ENCODE assay signal across 16 cellular contexts in genomic region chr6:14966111-14966901, GRCh38.
DNase-seq lines count a peak whose midpoint lies in the region; ATAC-seq and TF ChIP-seq lines count a peak whose summit lies in the region.
"Had no signal": no experiment of that assay in that cellular context is flagged by ENCODE, and none has a peak within 500 bp of the region (broad histone marks: within the 10 kb centered on the region; RNA-seq: fewer than 3 reads in every experiment).

No MANE protein-coding gene starts in this region.

- no peak for ATAC-seq in HG03565 (IDR thresholded peaks at IDR 0.05; ENCODE audit: unreplicated experiment)
- ATAC-seq: activated CD4-positive, CD25-positive, alpha-beta regulatory T cell treated with anti-CD3 and anti-CD28 coated beads, Interleukin-2, amount 50 U/mL, for 24 hours; natural killer cell treated with Interleukin-12 subunit alpha and Interleukin-12 subunit beta and Interleukin-15 and Interleukin-18, amount 100 ng/mL, for 72 hours had no signal

- H3K4me3 ChIP-seq in fibroblast of the aortic adventitia (ENCODE audit: low read depth, low read length), result no peak overlapping the region
- H3K4me3 ChIP-seq: cardiac muscle cell, testis had no signal

- peak; percentile 14 for DNase-seq in GM04503 (ENCODE audit: low read depth)
- DNase-seq in NCI-H69 (lab: John Stamatoyannopoulos, UW), result peak; percentile 57
- DNase-seq in fibroblast of the aortic adventitia (ENCODE audit: low read depth), result peak; percentile 12
- peak; percentile 19 for DNase-seq in renal cortical epithelial cell (ENCODE audit: low read depth)
- no peak for DNase-seq in cortex of kidney (lab: John Stamatoyannopoulos, UW)
- DNase-seq in amygdala (lab: John Stamatoyannopoulos, UW), result no peak
- DNase-seq: esophagus squamous epithelium, H7, NCI-H1105 treated with DMSO at 0.1 percent for 48 hours, NCI-H774, SK-N-SH, testis had no signal

- no peak for TF ChIP-seq CTCF in fibroblast of the aortic adventitia (IDR thresholded peaks at IDR 0.05; ENCODE audit: insufficient read depth, low read length)

Comparison
In these comparisons a context has a peak if more than half of its experiments do, and no peak if none do; other contexts are left out.
1. DNase-seq: peak in GM04503 (single experiment), NCI-H69 (single experiment), fibroblast of the aortic adventitia (single experiment) and renal cortical epithelial cell (single experiment); none in cortex of kidney (single experiment) and amygdala (0 of 56).